Comparison of ENCODE assay signal across 25 cellular contexts in the genomic region with DNA sequence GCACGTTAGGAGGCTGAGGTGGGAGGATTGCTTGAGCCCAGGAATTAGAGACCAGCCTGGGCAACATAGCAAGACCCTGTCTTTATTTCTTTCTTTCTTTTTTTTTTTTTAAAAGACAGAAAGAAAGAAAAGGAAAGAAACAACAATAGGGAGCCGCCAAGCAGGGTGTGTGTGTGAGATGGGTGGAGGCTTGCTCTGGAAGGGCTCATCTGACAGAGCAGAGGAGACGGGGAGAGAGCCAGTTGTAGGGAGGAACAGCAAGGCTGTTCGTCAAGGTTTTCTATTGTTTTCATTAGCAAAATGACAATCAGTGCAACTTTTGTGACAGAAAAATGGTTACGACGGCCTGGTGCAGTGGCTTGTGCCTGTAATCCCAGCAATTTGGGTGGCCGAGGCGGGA.
A peak's percentile ranks its signal among the peaks of the same experiment; 100 is the strongest.
DNase-seq lines count a peak whose midpoint lies in the region; ATAC-seq and TF ChIP-seq lines count a peak whose summit lies in the region.
"Had no signal": no experiment of that assay in that cellular context is flagged by ENCODE, and none has a peak within 500 bp of the region (broad histone marks: within the 10 kb centered on the region; RNA-seq: fewer than 3 reads in every experiment).

No MANE protein-coding gene starts in this region.

- H3K27me3 ChIP-seq in OCI-LY1 (ENCODE audit: insufficient read depth, low read length) (no peaks in the 10 kb centered on the region), gastroesophageal sphincter (no peaks in the 10 kb centered on the region), parathyroid adenoma (ENCODE audit: control insufficient read depth, insufficient read depth, low read length) (no peaks in the 10 kb centered on the region), tibial nerve (no peaks in the 10 kb centered on the region), MG63 (no peaks in the 10 kb centered on the region), left lung (no peaks in the 10 kb centered on the region)
- H3K27me3 ChIP-seq: BE2C, SJCRH30 had no signal

- no peaks in the 10 kb centered on the region for H3K9me3 Mint-ChIP-seq in chondrocyte (ENCODE audit: low read depth)
- H3K9me3 Mint-ChIP-seq: activated T-helper 17 cell treated with anti-CD3 and anti-CD28 coated beads, Interleukin-2, amount 50 U/mL, for 72 hours; stimulated activated effector memory CD8-positive, alpha-beta T cell treated with anti-CD3 and anti-CD28 coated beads, Interleukin-12 subunit alpha, Interleukin-12 subunit beta, amount 100 ng/mL, for 72 hours had no signal

- intact Hi-C loops in left lung (cut with DNase I) = no loop called here

- H3K9ac ChIP-seq in OCI-LY1 (ENCODE audit: low read length) = no peak overlapping the region
- no peak overlapping the region for H3K9ac ChIP-seq in parathyroid adenoma

- H3K27ac ChIP-seq in OCI-LY1 (ENCODE audit: low read depth, low read length, poor library complexity, severe bottlenecking) (peak overlapping the region; percentile 53), gastroesophageal sphincter (peak overlapping the region in 3 of 4 donors; percentile 33 to 48 (median 45)), parathyroid adenoma (peak overlapping the region; percentile 29), tibial nerve (peak overlapping the region in 3 of 4 donors; percentile 37 to 75 (median 60)), left lung (peak overlapping the region in 1 of 2 donors; percentile 24)
- H3K27ac ChIP-seq: SJCRH30, WERI-Rb-1 had no signal

- H3K4me1 ChIP-seq in OCI-LY1 (ENCODE audit: insufficient read depth, low read length, severe bottlenecking) (peaks cover 16% of the 10 kb centered on the region), gastroesophageal sphincter (peaks cover 0 to 7% (median 0%) of the 10 kb centered on the region in 3 donors), parathyroid adenoma (no peaks in the 10 kb centered on the region), tibial nerve (peaks cover 0 to 12% (median 0%) of the 10 kb centered on the region in 4 donors), left lung (no peaks in the 10 kb centered on the region)
- H3K4me1 ChIP-seq: BE2C, HAP-1, prostate gland had no signal

- no peak for TF ChIP-seq POLR2A in gastroesophageal sphincter (IDR thresholded peaks at IDR 0.05)
- TF ChIP-seq POLR2A in tibial nerve (IDR thresholded peaks at IDR 0.05) = no peak

- no peaks in the 10 kb centered on the region for H3F3A ChIP-seq in OCI-LY1 (ENCODE audit: insufficient read depth, low read length)

- H3K36me3 ChIP-seq in OCI-LY1 (ENCODE audit: insufficient read depth, low read length) (no peaks in the 10 kb centered on the region), gastroesophageal sphincter (no peaks in the 10 kb centered on the region), parathyroid adenoma (ENCODE audit: control insufficient read depth, insufficient read depth, low read length) (no peaks in the 10 kb centered on the region), tibial nerve (no peaks in the 10 kb centered on the region), MG63 (no peaks in the 10 kb centered on the region), left lung (no peaks in the 10 kb centered on the region)
- H3K36me3 ChIP-seq: BE2C, HAP-1, prostate gland, SJCRH30, thoracic aorta, WERI-Rb-1 had no signal

- H3K4me3 Mint-ChIP-seq in chondrocyte (ENCODE audit: unreplicated experiment) = no peak overlapping the region
- H3K4me3 Mint-ChIP-seq: activated T-helper 17 cell treated with anti-CD3 and anti-CD28 coated beads, Interleukin-2, amount 50 U/mL, for 72 hours; stimulated activated effector memory CD8-positive, alpha-beta T cell treated with anti-CD3 and anti-CD28 coated beads, Interleukin-12 subunit alpha, Interleukin-12 subunit beta, amount 100 ng/mL, for 72 hours had no signal

- H3K9me3 ChIP-seq in OCI-LY1 (ENCODE audit: low read length) (no peaks in the 10 kb centered on the region), gastroesophageal sphincter (no peaks in the 10 kb centered on the region), parathyroid adenoma (ENCODE audit: control insufficient read depth, low read length) (no peaks in the 10 kb centered on the region), tibial nerve (no peaks in the 10 kb centered on the region), MG63 (no peaks in the 10 kb centered on the region), left lung (no peaks in the 10 kb centered on the region)
- H3K9me3 ChIP-seq: BE2C, HAP-1, prostate gland, SJCRH30, thoracic aorta had no signal

- H3K79me2 ChIP-seq in OCI-LY1 (ENCODE audit: insufficient read depth, low read length) (no peaks in the 10 kb centered on the region), parathyroid adenoma (no peaks in the 10 kb centered on the region)

- ATAC-seq in gastroesophageal sphincter (no peak), left lung (no peak), GM21515 (IDR thresholded peaks at IDR 0.05; ENCODE audit: unreplicated experiment) (no peak)
- ATAC-seq: activated T-helper 17 cell treated with anti-CD3 and anti-CD28 coated beads, Interleukin-2, amount 50 U/mL, for 72 hours; left colon; stimulated activated effector memory CD8-positive, alpha-beta T cell treated with anti-CD3 and anti-CD28 coated beads, Interleukin-12 subunit alpha, Interleukin-12 subunit beta, amount 100 ng/mL, for 72 hours had no signal

- H3K4me2 ChIP-seq in OCI-LY1 (ENCODE audit: low read length) (no peak overlapping the region), parathyroid adenoma (ENCODE audit: low read length) (no peak overlapping the region)

- no peaks in the 10 kb centered on the region for H3K27me3 Mint-ChIP-seq in chondrocyte (ENCODE audit: low read depth)
- H3K27me3 Mint-ChIP-seq: activated T-helper 17 cell treated with anti-CD3 and anti-CD28 coated beads, Interleukin-2, amount 50 U/mL, for 72 hours had no signal

- peaks cover 3% of the 10 kb centered on the region for H3K4me1 Mint-ChIP-seq in chondrocyte (ENCODE audit: low read depth)
- H3K4me1 Mint-ChIP-seq: activated T-helper 17 cell treated with anti-CD3 and anti-CD28 coated beads, Interleukin-2, amount 50 U/mL, for 72 hours had no signal

- H2AFZ ChIP-seq in OCI-LY1 (ENCODE audit: low read length) (no peak overlapping the region), parathyroid adenoma (no peak overlapping the region)

- TF ChIP-seq EP300 in gastroesophageal sphincter (IDR thresholded peaks at IDR 0.05) = no peak
- no peak for TF ChIP-seq EP300 in tibial nerve (IDR thresholded peaks at IDR 0.05)

- H3K4me3 ChIP-seq in OCI-LY1 (ENCODE audit: low read depth, low read length, poor library complexity, severe bottlenecking) = no peak overlapping the region
- no peak overlapping the region for H3K4me3 ChIP-seq in gastroesophageal sphincter
- no peak overlapping the region for H3K4me3 ChIP-seq in parathyroid adenoma (ENCODE audit: low read depth, low read length)
- no peak overlapping the region for H3K4me3 ChIP-seq in tibial nerve
- no peak overlapping the region for H3K4me3 ChIP-seq in MG63
- no peak overlapping the region for H3K4me3 ChIP-seq in left lung
- H3K4me3 ChIP-seq: HAP-1, prostate gland, SJCRH30 had no signal

- no peaks in the 10 kb centered on the region for H3K9me2 ChIP-seq in OCI-LY1 (ENCODE audit: low read depth, low read length)

- no peaks in the 10 kb centered on the region for H3K36me3 Mint-ChIP-seq in chondrocyte (ENCODE audit: low read depth)
- H3K36me3 Mint-ChIP-seq: stimulated activated effector memory CD8-positive, alpha-beta T cell treated with anti-CD3 and anti-CD28 coated beads, Interleukin-12 subunit alpha, Interleukin-12 subunit beta, amount 100 ng/mL, for 72 hours had no signal

- WGBS in gastroesophageal sphincter (ENCODE audit: low coverage in 1 of 2), 2 donors = 56 to 82% methylated on average over 3 to 8 of the region's 8 CpGs
- WGBS in tibial nerve, 2 donors = 71 to 76% methylated on average over 8 of the region's 8 CpGs

- DNase-seq in tibial nerve (ENCODE audit: low spot score in 2 of 2) = no peak
- DNase-seq in MG63 = no peak
- no peak for DNase-seq in left lung
- DNase-seq in chondrocyte (ENCODE audit: low spot score) = no peak
- DNase-seq: ACHN; activated CD4-positive, alpha-beta T cell treated with anti-CD3 and anti-CD28 coated beads for 48 hours; activated naive CD4-positive, alpha-beta T cell treated with anti-CD3 and anti-CD28 coated beads, Interleukin-2, amount 50 U/mL, for 16 hours; amygdala; BE2C; DMS 273 treated with DMSO at 0.1 percent for 48 hours; MV-4-11; NCI-H1436 treated with DMSO at 0.1 percent for 48 hours; NCI-H774; WERI-Rb-1 had no signal

- no peak overlapping the region for H3K27ac Mint-ChIP-seq in chondrocyte (ENCODE audit: unreplicated experiment)
- H3K27ac Mint-ChIP-seq: activated T-helper 17 cell treated with anti-CD3 and anti-CD28 coated beads, Interleukin-2, amount 50 U/mL, for 72 hours had no signal

- no peak for TF ChIP-seq CTCF in OCI-LY1 (IDR thresholded peaks at IDR 0.05; ENCODE audit: low read length)
- TF ChIP-seq CTCF in gastroesophageal sphincter (IDR thresholded peaks at IDR 0.05) = no peak
- TF ChIP-seq CTCF in parathyroid adenoma (IDR thresholded peaks at IDR 0.05) = no peak
- no peak for TF ChIP-seq CTCF in tibial nerve (IDR thresholded peaks at IDR 0.05)
- TF ChIP-seq CTCF in left lung (IDR thresholded peaks at IDR 0.05) = no peak
- no peak for TF ChIP-seq CTCF in chondrocyte (IDR thresholded peaks at IDR 0.05)

- no peaks in the 10 kb centered on the region for H4K20me1 ChIP-seq in OCI-LY1 (ENCODE audit: insufficient read depth, low read length)
